8 cellular contexts compared by ENCODE assay signal in genomic region chr3:56753206-56753605, GRCh38. TPM values are rescaled to one million over a fixed set of nuclear protein-coding genes. Genes with fewer than 3 reads are reported as not detected.
DNase-seq lines count a peak whose midpoint lies in the region; ATAC-seq and TF ChIP-seq lines count a peak whose summit lies in the region.

No MANE protein-coding gene starts in this region.

- TF ChIP-seq CTCF in progenitor cell of endocrine pancreas (IDR thresholded peaks at IDR 0.05; ENCODE audit: unreplicated experiment): no peak

- H3K36me3 ChIP-seq in HAP-1 (replicated peaks): no peaks in the 10 kb centered on the region

- no peaks in the 10 kb centered on the region for H3K9me3 ChIP-seq in T-helper 17 cell (ENCODE audit: control insufficient read depth, low read length, poor library complexity, severe bottlenecking)
- H3K9me3 ChIP-seq in HAP-1: no peaks in the 10 kb centered on the region

- H3K4me3 Mint-ChIP-seq in T-helper 17 cell (no peak overlapping the region), progenitor cell of endocrine pancreas (ENCODE audit: low read depth) (no peak overlapping the region)

- H3K27me3 Mint-ChIP-seq in T-helper 17 cell (no peaks in the 10 kb centered on the region), progenitor cell of endocrine pancreas (no peaks in the 10 kb centered on the region)

- in situ Hi-C loops in HAP-1 (cut with MboI; ENCODE audit: low sequenced_read_pairs): no loop called here

- H3K4me1 Mint-ChIP-seq in T-helper 17 cell (peaks cover 33% of the 10 kb centered on the region), progenitor cell of endocrine pancreas (ENCODE audit: low read depth) (peaks cover 54% of the 10 kb centered on the region)

- ATAC-seq in GM18867 (IDR thresholded peaks at IDR 0.05; ENCODE audit: unreplicated experiment) (peak; percentile 92), HG02678 (IDR thresholded peaks at IDR 0.05; ENCODE audit: unreplicated experiment) (peak; percentile 85), T-helper 17 cell (no peak)

- H3K9me3 Mint-ChIP-seq in progenitor cell of endocrine pancreas (ENCODE audit: low read depth): no peaks in the 10 kb centered on the region

- H3K27ac Mint-ChIP-seq in T-helper 17 cell: peak overlapping the region; percentile 97
- peak overlapping the region; percentile 23 for H3K27ac Mint-ChIP-seq in progenitor cell of endocrine pancreas

- H3K36me3 Mint-ChIP-seq in T-helper 17 cell (ENCODE audit: low read depth) (peaks cover 5% of the 10 kb centered on the region), progenitor cell of endocrine pancreas (ENCODE audit: insufficient read depth) (peaks cover 40% of the 10 kb centered on the region)

- H3K4me1 ChIP-seq in HAP-1: no peaks in the 10 kb centered on the region

- H3K4me3 ChIP-seq in HAP-1: no peak overlapping the region

- no peaks in the 10 kb centered on the region for H3K27me3 ChIP-seq in HAP-1 (ENCODE audit: low read depth)

- no peak for DNase-seq in T-helper 17 cell
- no peak for DNase-seq in progenitor cell of endocrine pancreas (ENCODE audit: low spot score, unreplicated experiment)
- DNase-seq in HAP-1 (ENCODE audit: low spot score in 2 of 2): no peak
- DNase-seq in mucosa of gallbladder (ENCODE audit: low spot score): no peak
- no peak for DNase-seq in NCI-H82 treated with DMSO at 0.1 percent for 48 hours (lab: John Stamatoyannopoulos, UW; ENCODE audit: unreplicated experiment)
- DNase-seq in DMS153 treated with DMSO at 0.1 percent for 48 hours (lab: John Stamatoyannopoulos, UW; ENCODE audit: unreplicated experiment): no peak

RNA-seq across cellular contexts. Expression of gene ARHGEF3, which starts 48.5 kb away (rescaled TPM):
- total RNA-seq in T-helper 17 cell: 10 to 100 TPM; 70.2 to 71.0 TPM
- 60.4 and 72.2 TPM in 2 replicates for total RNA-seq in progenitor cell of endocrine pancreas
- 44.5 TPM for total RNA-seq in mucosa of gallbladder
